In the genomic region with DNA sequence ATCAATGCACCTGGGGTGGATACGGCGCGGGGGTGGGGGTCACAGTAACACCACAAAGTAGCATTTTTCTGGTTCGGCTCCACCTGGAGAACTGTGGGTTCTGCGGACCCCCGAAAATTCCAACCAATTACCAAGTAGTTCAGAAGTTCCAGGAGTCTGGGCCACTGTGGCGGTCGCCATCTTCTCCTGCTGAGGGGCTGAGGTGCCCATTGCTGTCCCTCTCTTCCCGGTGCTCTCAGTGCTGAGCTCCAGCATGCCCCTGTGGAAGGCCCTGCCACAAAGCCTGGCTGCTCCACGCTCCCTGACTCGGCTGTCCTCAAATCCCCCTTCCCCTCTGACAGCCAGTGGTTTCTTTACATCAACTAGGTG, we compare ENCODE assay signal across 8 cellular contexts.
DNase-seq lines count a peak whose midpoint lies in the region; ATAC-seq and TF ChIP-seq lines count a peak whose summit lies in the region.

No MANE protein-coding gene starts in this region.

- ATAC-seq in PC-3: no peak

- H3F3A ChIP-seq in DOHH2 (ENCODE audit: control insufficient read depth, insufficient read depth) (no peaks in the 10 kb centered on the region), PC-3 (ENCODE audit: low read length, unreplicated experiment) (no peaks in the 10 kb centered on the region)

- POLR2A ChIA-PET in PC-3 (lab: Charles Lee; ENCODE audit: unreplicated experiment): no interaction called here

- TF ChIP-seq CTCF in DOHH2 (IDR thresholded peaks at IDR 0.05; ENCODE audit: low read depth, low read length, poor library complexity, severe bottlenecking) (no peak), PC-3 (conservative IDR thresholded peaks at IDR 0.05; ENCODE audit: low read depth, low read length) (no peak), sigmoid colon (IDR thresholded peaks at IDR 0.05) (no peak)

- intact Hi-C loops in PC-3 (cut with micrococcal nuclease): loop anchor here (1.0 to 2.0 kb wide), 4 partner anchors 169 to 365 kb away; a partner anchor contains a TSS
- intact Hi-C loops in sigmoid colon (cut with DNase I): loop anchor here (1.0 to 5.0 kb wide), 5 partner anchors 55 to 365 kb away; a partner anchor contains a TSS

- CTCF ChIA-PET in PC-3 (lab: Charles Lee): interaction anchor here (0.6 to 1.6 kb wide), 3 partner anchors 225 to 364 kb away, joined by 3 to 6 read pairs (median 3); no protein-coding TSS in a partner anchor

- peaks cover 12% of the 10 kb centered on the region for H3K4me1 ChIP-seq in DOHH2 (ENCODE audit: control insufficient read depth, low read length)
- H3K4me1 ChIP-seq in PC-3 (ENCODE audit: insufficient read depth, low read length): peaks cover 17% of the 10 kb centered on the region
- peaks cover 2 to 14% of the 10 kb centered on the region in 2 donors for H3K4me1 ChIP-seq in esophagus (ENCODE audit: control insufficient read depth in 2 of 2, insufficient read depth in 2 of 2, low read length in 1 of 2)
- peaks cover 0 to 65% (median 50%) of the 10 kb centered on the region in 4 donors for H3K4me1 ChIP-seq in sigmoid colon

- no peak overlapping the region for H3K9ac ChIP-seq in PC-3 (ENCODE audit: low read length)

- H3K27me3 ChIP-seq in DOHH2 (ENCODE audit: control insufficient read depth, low read length): peaks cover 33% of the 10 kb centered on the region
- H3K27me3 ChIP-seq in PC-3 (ENCODE audit: low read length): no peaks in the 10 kb centered on the region
- H3K27me3 ChIP-seq in esophagus (ENCODE audit: control insufficient read depth in 1 of 2, insufficient read depth in 2 of 2, low read length in 2 of 2): no peaks in the 10 kb centered on the region
- H3K27me3 ChIP-seq in sigmoid colon: no peaks in the 10 kb centered on the region

- H3K4me3 ChIP-seq in DOHH2 (ENCODE audit: low read length) (peak overlapping the region; percentile 78; the same call in 1 of the 2 replicates), PC-3 (ENCODE audit: low read length) (peak overlapping the region; percentile 78; the same call in 1 of the 2 replicates), esophagus (ENCODE audit: low read depth in 1 of 2, low read length in 2 of 2) (no peak overlapping the region), sigmoid colon (peak overlapping the region in 3 of 4 donors; percentile 46 to 64 (median 62))

- no peak for TF ChIP-seq POLR2A in sigmoid colon (IDR thresholded peaks at IDR 0.05)

- H3K4me2 ChIP-seq in DOHH2 (ENCODE audit: low read length) (peak overlapping the region; percentile 98), PC-3 (ENCODE audit: low read length) (peak overlapping the region; percentile 97)

- H3K36me3 ChIP-seq in DOHH2 (ENCODE audit: control insufficient read depth, low read length): no peaks in the 10 kb centered on the region
- H3K36me3 ChIP-seq in PC-3 (ENCODE audit: low read depth, low read length): no peaks in the 10 kb centered on the region
- no peaks in the 10 kb centered on the region for H3K36me3 ChIP-seq in esophagus (ENCODE audit: control insufficient read depth in 2 of 2, insufficient read depth in 2 of 2, low read length in 1 of 2)
- H3K36me3 ChIP-seq in sigmoid colon: no peaks in the 10 kb centered on the region

- H3K27ac ChIP-seq in DOHH2 (ENCODE audit: low read depth, low read length) (no peak overlapping the region), PC-3 (ENCODE audit: low read length) (no peak overlapping the region), esophagus (ENCODE audit: low read depth in 2 of 2, low read length in 1 of 2) (peak overlapping the region; percentile 34 to 44), sigmoid colon (peak overlapping the region; percentile 80 to 90 (median 84))

- 53 to 59% methylated on average over 11 of the region's 11 CpGs for WGBS in esophagus, 2 donors
- WGBS in sigmoid colon, 2 donors: 59 to 61% methylated on average over 11 of the region's 11 CpGs

- H3K9me2 ChIP-seq in DOHH2 (replicated peaks; ENCODE audit: control insufficient read depth, low read length): no peaks in the 10 kb centered on the region
- H3K9me2 ChIP-seq in PC-3 (replicated peaks; ENCODE audit: low read length): no peaks in the 10 kb centered on the region

- no peaks in the 10 kb centered on the region for H3K9me3 ChIP-seq in DOHH2 (ENCODE audit: control insufficient read depth, insufficient read depth, low read length)
- no peaks in the 10 kb centered on the region for H3K9me3 ChIP-seq in PC-3 (ENCODE audit: low read length)
- peaks cover 4 to 5% of the 10 kb centered on the region in 2 donors for H3K9me3 ChIP-seq in esophagus (ENCODE audit: control insufficient read depth in 2 of 2, insufficient read depth in 1 of 2, low read depth in 1 of 2, low read length in 1 of 2)
- peaks cover 0 to 3% (median 0%) of the 10 kb centered on the region in 4 donors for H3K9me3 ChIP-seq in sigmoid colon

- H3K79me2 ChIP-seq in DOHH2 (ENCODE audit: control insufficient read depth, low read length) (no peaks in the 10 kb centered on the region), PC-3 (ENCODE audit: low read length) (no peaks in the 10 kb centered on the region)

- DNase-seq in PC-3: no peak
- DNase-seq in sigmoid colon: no peak
- no peak for DNase-seq in COLO668 (lab: John Stamatoyannopoulos, UW; ENCODE audit: unreplicated experiment)
- DNase-seq in NCI-H82 treated with DMSO at 0.1 percent for 48 hours (lab: John Stamatoyannopoulos, UW; ENCODE audit: unreplicated experiment): no peak
- no peak for DNase-seq in NCI-H1436 treated with DMSO at 0.1 percent for 48 hours (lab: John Stamatoyannopoulos, UW)
- no peak for DNase-seq in activated effector memory CD4-positive, alpha-beta T cell treated with anti-CD3 and anti-CD28 coated beads, Interleukin-2, amount 50 U/mL, for 16 hours

- H4K20me1 ChIP-seq in DOHH2 (ENCODE audit: control insufficient read depth, insufficient read depth, low read depth, low read length): no peaks in the 10 kb centered on the region
- H4K20me1 ChIP-seq in PC-3 (ENCODE audit: low read length): no peaks in the 10 kb centered on the region

- no peak for TF ChIP-seq EP300 in sigmoid colon (IDR thresholded peaks at IDR 0.05)

- BruUV-seq in PC-3 (replicated peaks; lab: Mats Ljungman, UMichigan): no TSS peak

- H2AFZ ChIP-seq in PC-3 (ENCODE audit: low read length): peak overlapping the region; percentile 96

Comparison
In these comparisons a context has a peak if more than half of its experiments do, and no peak if none do; other contexts are left out.
1. H3K27ac ChIP-seq: peak in esophagus (2 of 2) and sigmoid colon (4 of 4); none in DOHH2 (single experiment) and PC-3 (single experiment).
2. H3K4me3 ChIP-seq: peak in DOHH2 (single experiment), PC-3 (single experiment) and sigmoid colon (3 of 4); none in esophagus (0 of 2).